Comparison of ENCODE assay signal across 8 cellular contexts in the genomic region with DNA sequence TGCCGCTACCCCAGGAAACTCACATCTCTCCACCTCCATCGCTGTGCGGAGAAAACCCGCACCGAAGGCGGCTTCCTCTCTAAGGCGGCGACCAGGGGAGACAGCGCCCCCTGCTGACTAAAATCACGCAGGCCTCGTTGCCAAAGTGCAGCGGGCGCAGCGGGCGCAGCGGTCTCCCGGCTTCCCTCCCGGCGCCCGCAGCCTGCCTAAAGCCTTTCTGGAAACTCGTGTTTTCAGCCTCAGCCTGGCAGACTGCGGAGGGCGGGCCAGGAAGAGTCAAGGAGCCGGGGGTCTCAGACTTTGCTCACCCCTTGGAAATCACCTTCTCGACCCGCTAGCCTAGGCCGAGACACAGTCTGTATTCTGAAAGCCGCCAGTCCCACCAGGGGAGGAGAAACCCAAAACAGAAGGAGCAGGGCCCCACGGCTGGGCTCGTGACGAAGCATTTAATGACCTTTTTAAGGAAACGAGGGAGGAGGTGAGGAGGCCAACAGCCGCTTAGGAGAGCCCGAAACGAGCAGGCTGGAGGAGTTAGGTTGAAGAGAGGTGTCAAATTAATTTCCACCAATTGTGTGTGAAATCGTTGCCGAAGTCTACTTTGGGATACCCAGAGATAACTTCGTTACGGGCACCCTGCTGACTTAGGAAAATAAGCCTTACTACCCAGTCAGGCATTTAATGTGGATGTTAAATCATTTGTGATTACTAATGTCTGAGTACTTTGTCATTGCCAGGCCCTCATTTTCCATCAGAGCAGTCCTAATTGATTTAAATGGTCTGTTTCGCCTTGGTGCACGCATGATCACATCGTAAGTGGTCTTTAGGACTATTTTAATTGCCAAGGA.
DNase-seq lines count a peak whose midpoint lies in the region; ATAC-seq and TF ChIP-seq lines count a peak whose summit lies in the region.

No MANE protein-coding gene starts in this region.

- H3K27me3 ChIP-seq in brain microvascular endothelial cell (replicated peaks): peaks cover 65% of the 10 kb centered on the region

- no peaks in the 10 kb centered on the region for H3K36me3 ChIP-seq in brain microvascular endothelial cell (replicated peaks)

- peaks cover 4% of the 10 kb centered on the region for H3K4me1 Mint-ChIP-seq in T-helper 2 cell treated with Interferon-gamma antibody and Interleukin-4, amounts not matched to agents 5 μg/mL and 100 μg/mL, for 36 hours (ENCODE audit: low read depth)

- peaks cover 73% of the 10 kb centered on the region for H3K27me3 Mint-ChIP-seq in T-helper 2 cell treated with Interferon-gamma antibody and Interleukin-4, amounts not matched to agents 5 μg/mL and 100 μg/mL, for 36 hours (ENCODE audit: low read depth)

- H3K36me3 Mint-ChIP-seq in T-helper 2 cell treated with Interferon-gamma antibody and Interleukin-4, amounts not matched to agents 5 μg/mL and 100 μg/mL, for 36 hours (ENCODE audit: low read depth): no peaks in the 10 kb centered on the region

- peak; percentile 84 for TF ChIP-seq CTCF in brain microvascular endothelial cell (IDR thresholded peaks at IDR 0.05; ENCODE audit: low read depth, low read length, missing control alignments)

- DNase-seq in DMS 273 (lab: John Stamatoyannopoulos, UW; ENCODE audit: unreplicated experiment) (peak; percentile 76), DMS 273 treated with DMSO at 0.1 percent for 48 hours (lab: John Stamatoyannopoulos, UW) (no peak), brain microvascular endothelial cell (peak; percentile 17), kidney tubule cell (ENCODE audit: low spot score) (peak; percentile 58), NCI-H2029 treated with DMSO at 0.1 percent for 48 hours (lab: John Stamatoyannopoulos, UW) (no peak)
- DNase-seq in T-helper 2 cell treated with Interferon-gamma antibody and Interleukin-4, amounts not matched to agents 5 μg/mL and 100 μg/mL, for 36 hours (ENCODE audit: low spot score): peak; percentile 53
- DNase-seq in stimulated activated CD4-positive, alpha-beta T cell treated with anti-CD3 and anti-CD28 coated beads, Interleukin-2, amount 100 ng/mL, for 48 hours: peak; percentile 76 to 77

- in situ Hi-C loops in brain microvascular endothelial cell (cut with HindIII; ENCODE audit: low pct_ligation_motif_present, low sequenced_read_pairs): no loop called here

- no peaks in the 10 kb centered on the region for H3K9me3 Mint-ChIP-seq in T-helper 2 cell treated with Interferon-gamma antibody and Interleukin-4, amounts not matched to agents 5 μg/mL and 100 μg/mL, for 36 hours

- peak; percentile 84 for ATAC-seq in HG03432 (IDR thresholded peaks at IDR 0.05; ENCODE audit: unreplicated experiment)

- H3K4me3 ChIP-seq in brain microvascular endothelial cell (ENCODE audit: low read depth, low read length): no peak overlapping the region

- no peak overlapping the region for H3K27ac Mint-ChIP-seq in T-helper 2 cell treated with Interferon-gamma antibody and Interleukin-4, amounts not matched to agents 5 μg/mL and 100 μg/mL, for 36 hours

- H3K4me3 Mint-ChIP-seq in T-helper 2 cell treated with Interferon-gamma antibody and Interleukin-4, amounts not matched to agents 5 μg/mL and 100 μg/mL, for 36 hours: peak overlapping the region; percentile 65

- no peak overlapping the region for H3K27ac ChIP-seq in brain microvascular endothelial cell

Comparison
In these comparisons a context has a peak if more than half of its experiments do, and no peak if none do; other contexts are left out.
1. DNase-seq: peak in DMS 273 (single experiment), T-helper 2 cell treated with Interferon-gamma antibody and Interleukin-4, amounts not matched to agents 5 μg/mL and 100 μg/mL, for 36 hours (single experiment), brain microvascular endothelial cell (single experiment), kidney tubule cell (single experiment) and stimulated activated CD4-positive, alpha-beta T cell treated with anti-CD3 and anti-CD28 coated beads, Interleukin-2, amount 100 ng/mL, for 48 hours (2 of 2); none in DMS 273 treated with DMSO at 0.1 percent for 48 hours (single experiment) and NCI-H2029 treated with DMSO at 0.1 percent for 48 hours (single experiment).